ENCODE assay signal across 1 cellular context in genomic region chr4:145182212-145182611, GRCh38.
TF ChIP-seq lines count a peak whose summit lies in the region.

No MANE protein-coding gene starts in this region.

TF ChIP-seq in GM23338, 12 proteins besides CTCF, POLR2A, EP300 and RAD21 (continued from another document):
- TF ChIP-seq ZNF462 (CRISPR knock-in tag; IDR thresholded peaks at IDR 0.05) (no peak), EZH2 (IDR thresholded peaks at IDR 0.05; ENCODE audit: low read depth, unreplicated experiment) (no peak), JUNB (IDR thresholded peaks at IDR 0.05; ENCODE audit: unreplicated experiment) (no peak), ZNF331 (CRISPR knock-in tag; IDR thresholded peaks at IDR 0.05; ENCODE audit: low read depth) (no peak), EZH2phosphoT487 (IDR thresholded peaks at IDR 0.05; ENCODE audit: unreplicated experiment) (no peak), STAT1 (IDR thresholded peaks at IDR 0.05; ENCODE audit: unreplicated experiment) (no peak), REST (IDR thresholded peaks at IDR 0.05; ENCODE audit: unreplicated experiment) (no peak), ZNF114 (CRISPR knock-in tag; IDR thresholded peaks at IDR 0.05) (no peak), NANOG (IDR thresholded peaks at IDR 0.05; ENCODE audit: borderline replicate concordance) (no peak), ETS1 (IDR thresholded peaks at IDR 0.05) (no peak)
